In the genomic region with DNA sequence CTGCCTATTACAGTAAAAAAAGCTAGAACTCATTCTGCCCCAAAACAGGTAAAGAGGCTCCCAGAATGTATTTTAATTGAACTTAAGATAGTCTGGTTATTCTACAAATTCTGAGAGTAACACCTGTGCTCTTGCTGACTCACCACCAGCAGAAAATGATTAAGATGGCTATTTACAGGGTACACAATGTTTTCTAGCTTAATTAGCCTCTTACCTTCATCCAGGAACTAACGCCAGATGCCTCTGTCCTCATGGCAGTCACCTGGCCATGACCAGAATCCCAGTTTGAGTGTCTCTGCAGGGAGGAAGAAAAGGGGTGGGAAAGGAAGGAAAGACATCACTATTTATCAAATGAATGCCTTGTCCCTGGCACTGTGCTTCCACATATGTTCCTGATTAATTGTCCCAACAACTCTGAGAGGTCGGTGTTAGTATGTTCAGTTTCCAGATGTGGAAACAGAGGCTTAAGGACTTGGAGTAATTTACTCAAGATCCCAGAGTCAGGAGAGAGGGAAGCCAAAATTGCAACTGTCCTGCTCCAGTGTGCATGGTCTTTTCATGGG, we compare ENCODE assay signal across 24 cellular contexts. TPM values are rescaled to one million over a fixed set of nuclear protein-coding genes. Genes with fewer than 3 reads are reported as not detected.
A peak's percentile ranks its signal among the peaks of the same experiment; 100 is the strongest.
DNase-seq lines count a peak whose midpoint lies in the region; ATAC-seq, FAIRE-seq and TF ChIP-seq lines count a peak whose summit lies in the region.
"Had no signal": no experiment of that assay in that cellular context is flagged by ENCODE, and none has a peak within 500 bp of the region (broad histone marks: within the 10 kb centered on the region; RNA-seq: fewer than 3 reads in every experiment).

No MANE protein-coding gene starts in this region.

- H3K36me3 ChIP-seq in Loucy (ENCODE audit: insufficient read depth, low read length) (no peaks in the 10 kb centered on the region), astrocyte (ENCODE audit: insufficient read depth, low read length) (no peaks in the 10 kb centered on the region), mesodermal cell (ENCODE audit: control insufficient read depth, insufficient read depth, low read length) (no peaks in the 10 kb centered on the region)
- H3K36me3 ChIP-seq: prostate gland, thoracic aorta had no signal

- no peak for ATAC-seq in Right ventricle myocardium superior (ENCODE audit: poor library complexity)
- ATAC-seq in HG02588 (IDR thresholded peaks at IDR 0.05; ENCODE audit: unreplicated experiment): no peak
- ATAC-seq: activated CD8-positive, alpha-beta memory T cell treated with anti-CD3 and anti-CD28 coated beads, Interleukin-2, amount 10 ng/mL, durations not matched to agents 7 days and 5 days; K562 had no signal

- H3K4me1 ChIP-seq in Loucy (ENCODE audit: insufficient read depth, low read length, poor library complexity, severe bottlenecking) (peaks cover 10% of the 10 kb centered on the region), astrocyte (ENCODE audit: insufficient read depth, low read length) (peaks cover 9% of the 10 kb centered on the region), mesodermal cell (ENCODE audit: control insufficient read depth, insufficient read depth, low read length, poor library complexity, severe bottlenecking) (peaks cover 30% of the 10 kb centered on the region)
- H3K4me1 ChIP-seq: prostate gland had no signal

- H3K27ac ChIP-seq in astrocyte (ENCODE audit: low read depth, low read length) (peak overlapping the region; percentile 30), mesodermal cell (ENCODE audit: low read depth, low read length, severe bottlenecking) (peak overlapping the region; percentile 73)
- H3K27ac ChIP-seq: prostate gland, thoracic aorta had no signal

- H3K4me2 ChIP-seq in Loucy (ENCODE audit: low read depth, low read length, poor library complexity, severe bottlenecking) (peak overlapping the region; percentile 26), astrocyte (ENCODE audit: low read length) (peak overlapping the region; percentile 62)

- DNase-seq in COLO668 (lab: John Stamatoyannopoulos, UW; ENCODE audit: unreplicated experiment) (peak; percentile 2), astrocyte (ENCODE audit: low read depth) (no peak), DMS153 (lab: John Stamatoyannopoulos, UW) (no peak), Right ventricle myocardium superior (no peak), DMS79 treated with DMSO at 0.1 percent for 48 hours (lab: John Stamatoyannopoulos, UW) (no peak)
- DNase-seq: activated CD4-positive, alpha-beta T cell treated with anti-CD3 and anti-CD28 coated beads for 1 hour; activated CD8-positive, alpha-beta memory T cell treated with anti-CD3 and anti-CD28 coated beads, Interleukin-2, amount 10 ng/mL, durations not matched to agents 7 days and 5 days; activated effector memory CD4-positive, alpha-beta T cell treated with anti-CD3 and anti-CD28 coated beads, Interleukin-2, amount 50 U/mL, for 16 hours; anterior cingulate cortex; GF-D8; naive B cell; NCI-H1092 treated with DMSO at 0.1 percent for 48 hours; NCI-H345; SIG-M5; stimulated activated CD4-positive, alpha-beta T cell treated with anti-CD3 and anti-CD28 coated beads, Interleukin-12 subunit alpha, Interleukin-12 subunit beta, amount 100 ng/mL, for 4 hours had no signal

- H3K9me2 ChIP-seq in Loucy (replicated peaks; ENCODE audit: low read depth, low read length): no peaks in the 10 kb centered on the region

- H3K27ac Mint-ChIP-seq in astrocyte (ENCODE audit: unreplicated experiment): no peak overlapping the region
- H3K27ac Mint-ChIP-seq: activated CD8-positive, alpha-beta memory T cell treated with anti-CD3 and anti-CD28 coated beads, Interleukin-2, amount 10 ng/mL, durations not matched to agents 7 days and 5 days; naive B cell; T-helper 2 cell treated with Interferon-gamma antibody and Interleukin-4, amounts not matched to agents 5 μg/mL and 100 μg/mL, for 36 hours had no signal

- H2AFZ ChIP-seq in Loucy (ENCODE audit: low read length) (no peak overlapping the region), astrocyte (ENCODE audit: low read depth, low read length) (no peak overlapping the region)

- peaks cover 16% of the 10 kb centered on the region for H3K4me1 Mint-ChIP-seq in astrocyte (ENCODE audit: low read depth, unreplicated experiment)

- no peaks in the 10 kb centered on the region for H3K27me3 Mint-ChIP-seq in astrocyte (ENCODE audit: low read depth, unreplicated experiment)
- H3K27me3 Mint-ChIP-seq: naive B cell had no signal

- peaks cover 15% of the 10 kb centered on the region for H3K9me3 Mint-ChIP-seq in astrocyte (ENCODE audit: unreplicated experiment)

- H3K4me3 ChIP-seq in Loucy (ENCODE audit: low read length, poor library complexity, severe bottlenecking) (no peak overlapping the region), astrocyte (ENCODE audit: insufficient read depth, low read depth, low read length) (no peak overlapping the region), mesodermal cell (ENCODE audit: extremely low read depth, insufficient read depth, low read length, poor library complexity, severe bottlenecking) (peak overlapping the region; percentile 10)
- H3K4me3 ChIP-seq: K562, prostate gland, thoracic aorta had no signal

- no peak for TF ChIP-seq CTCF in Loucy (conservative IDR thresholded peaks at IDR 0.05; ENCODE audit: low read length)
- TF ChIP-seq CTCF in astrocyte (IDR thresholded peaks at IDR 0.05; ENCODE audit: insufficient read depth, low read depth, low read length): no peak

- 100% methylated on average over 1 of the region's 2 CpGs for WGBS in mesodermal cell (ENCODE audit: insufficient coverage in 2 of 2), 2 experiments

- no peak for FAIRE-seq in astrocyte (lab: Jason Lieb, UNC)
- FAIRE-seq: D721Med, GM12892, K562 had no signal

- intact Hi-C loops in Right ventricle myocardium superior (cut with DNase I): no loop called here

- no peaks in the 10 kb centered on the region for H3F3A ChIP-seq in Loucy (ENCODE audit: low read depth)

- H3K9ac ChIP-seq in Loucy (ENCODE audit: low read depth, low read length, poor library complexity, severe bottlenecking) (no peak overlapping the region), astrocyte (ENCODE audit: low read length) (peak overlapping the region; percentile 7)

- no peak overlapping the region for H3K4me3 Mint-ChIP-seq in astrocyte (ENCODE audit: unreplicated experiment)
- H3K4me3 Mint-ChIP-seq: activated CD8-positive, alpha-beta memory T cell treated with anti-CD3 and anti-CD28 coated beads, Interleukin-2, amount 10 ng/mL, durations not matched to agents 7 days and 5 days; naive B cell; T-helper 2 cell treated with Interferon-gamma antibody and Interleukin-4, amounts not matched to agents 5 μg/mL and 100 μg/mL, for 36 hours had no signal

- H3K79me2 ChIP-seq in Loucy (ENCODE audit: insufficient read depth, low read length): no peaks in the 10 kb centered on the region
- no peaks in the 10 kb centered on the region for H3K79me2 ChIP-seq in astrocyte (ENCODE audit: insufficient read depth, low read length)

- H4K20me1 ChIP-seq in Loucy (ENCODE audit: insufficient read depth, low read length, poor library complexity, severe bottlenecking): no peaks in the 10 kb centered on the region
- H4K20me1 ChIP-seq in astrocyte (ENCODE audit: insufficient read depth, low read length): no peaks in the 10 kb centered on the region

- no peaks in the 10 kb centered on the region for H3K27me3 ChIP-seq in Loucy (ENCODE audit: insufficient read depth, low read length, poor library complexity, severe bottlenecking)
- no peaks in the 10 kb centered on the region for H3K27me3 ChIP-seq in astrocyte (ENCODE audit: insufficient read depth, low read length)

- H3K36me3 Mint-ChIP-seq in astrocyte (ENCODE audit: low read depth, unreplicated experiment): peaks cover 5% of the 10 kb centered on the region

- H3K9me3 ChIP-seq in Loucy (ENCODE audit: insufficient read depth, low read depth, low read length) (peaks cover 14% of the 10 kb centered on the region; the same call in 1 of the 2 replicates), astrocyte (ENCODE audit: insufficient read depth, low read depth, low read length) (no peaks in the 10 kb centered on the region), mesodermal cell (ENCODE audit: control insufficient read depth, low read length) (peaks cover 21% of the 10 kb centered on the region)
- H3K9me3 ChIP-seq: prostate gland had no signal

RNA-seq across cellular contexts. Expression of gene PPP1R3G, which starts 31.2 kb away (rescaled TPM):
- 0.39 and 0.70 TPM in 2 replicates for total RNA-seq in astrocyte
- 0.11 TPM for polyA plus RNA-seq in mesodermal cell (2013, experiment 1 of 2)
- polyA plus RNA-seq in mesodermal cell (2013, experiment 2 of 2): 0.25 TPM
- total RNA-seq in Right ventricle myocardium superior: 14.2 TPM
- total RNA-seq: activated CD8-positive, alpha-beta memory T cell treated with anti-CD3 and anti-CD28 coated beads, Interleukin-2, amount 10 ng/mL, durations not matched to agents 7 days and 5 days had no signal

RNA-seq across cellular contexts. Expression of gene RPP40, which starts 50.1 kb away (rescaled TPM):
- total RNA-seq in astrocyte (11.6 and 16.6 TPM in 2 replicates), Right ventricle myocardium superior (3.1 TPM)
- polyA plus RNA-seq in mesodermal cell (2013, experiment 1 of 2): 12.8 TPM
- 15.6 TPM for polyA plus RNA-seq in mesodermal cell (2013, experiment 2 of 2)
